8 cellular contexts compared by ENCODE assay signal in the genomic region with DNA sequence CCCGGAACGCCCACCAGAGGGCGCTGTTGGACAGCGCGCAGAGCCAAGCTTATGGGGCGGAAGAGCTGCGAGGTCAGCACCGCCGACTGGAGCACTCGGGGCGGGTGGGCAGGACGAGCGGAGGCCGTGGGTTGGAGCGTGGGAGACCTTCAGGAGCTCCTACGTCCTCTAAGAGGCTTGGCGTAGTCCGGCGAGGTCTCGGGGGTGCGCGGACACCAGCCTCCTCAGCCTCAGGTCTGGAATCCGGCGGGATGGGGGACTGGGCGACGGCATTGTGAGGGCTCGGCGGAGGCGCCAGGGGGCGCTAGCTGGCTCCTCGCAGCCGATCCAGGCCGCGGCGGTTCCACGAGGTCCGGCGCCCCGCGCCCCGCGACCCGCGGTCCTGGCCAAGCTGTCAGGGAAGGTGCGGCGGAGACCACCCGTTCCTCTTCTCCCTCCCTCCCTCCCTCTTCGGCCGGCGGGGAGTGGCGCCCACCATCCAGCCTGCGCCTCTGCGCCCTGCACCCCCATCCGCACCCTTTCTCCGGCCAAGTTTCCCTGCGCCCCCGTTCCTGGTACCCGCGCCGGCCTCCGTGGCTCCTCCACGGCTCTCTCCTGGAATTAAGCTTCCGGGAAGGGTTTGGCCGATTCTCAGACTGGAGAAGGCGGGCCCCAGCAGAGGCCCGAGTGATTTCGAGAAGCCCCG. TPM values are rescaled to one million over a fixed set of nuclear protein-coding genes. Genes with fewer than 3 reads are reported as not detected.
DNase-seq lines count a peak whose midpoint lies in the region; TF ChIP-seq lines count a peak whose summit lies in the region.

No MANE protein-coding gene starts in this region.

- in situ Hi-C loops in SK-MEL-5 (cut with HindIII; ENCODE audit: low pct_unique_long_range_greater_than_20kb, low sequenced_read_pairs) = no loop called here

- peak overlapping the region; percentile 61 to 79 for H3K4me3 Mint-ChIP-seq in H9
- peak overlapping the region; percentile 77 for H3K4me3 Mint-ChIP-seq in activated naive CD4-positive, alpha-beta T cell treated with anti-CD3 and anti-CD28 coated beads for 36 hours

- TF ChIP-seq EP300 in ovary (IDR thresholded peaks at IDR 0.05) = no peak

- H3T11ph ChIP-seq in H9 (ENCODE audit: low read length) = no peak overlapping the region

- no peaks in the 10 kb centered on the region for H4K20me1 ChIP-seq in H9 (ENCODE audit: control insufficient read depth, insufficient read depth, insufficient read length)

- H3K9ac ChIP-seq in H9 (ENCODE audit: extremely low read depth, insufficient read length, low read length) = no peak overlapping the region

- peak overlapping the region; percentile 7 for H3K4me2 ChIP-seq in H9 (ENCODE audit: insufficient read depth, insufficient read length, low read length)

- no peak overlapping the region for H4K5ac ChIP-seq in H9 (ENCODE audit: insufficient read length, low read depth, low read length)

- H3K9me3 Mint-ChIP-seq in H9 = peaks cover 0 to 4% of the 10 kb centered on the region in 2 experiments; a peak in 1 of 5 replicates
- no peaks in the 10 kb centered on the region for H3K9me3 Mint-ChIP-seq in activated naive CD4-positive, alpha-beta T cell treated with anti-CD3 and anti-CD28 coated beads for 36 hours

- H3K36me3 Mint-ChIP-seq in H9 (ENCODE audit: insufficient read depth in 1 of 3, low read depth in 3 of 3) = no peaks in the 10 kb centered on the region
- no peaks in the 10 kb centered on the region for H3K36me3 Mint-ChIP-seq in activated naive CD4-positive, alpha-beta T cell treated with anti-CD3 and anti-CD28 coated beads for 36 hours (ENCODE audit: low read depth)

- no peak overlapping the region for H2BK15ac ChIP-seq in H9 (ENCODE audit: low read depth, low read length)

- no peak overlapping the region for H2BK12ac ChIP-seq in H9 (ENCODE audit: insufficient read length, low read depth, low read length)

- H2BK120ac ChIP-seq in H9 (ENCODE audit: low read depth, low read length, poor library complexity, severe bottlenecking) = no peak overlapping the region

- peaks cover 100% of the 10 kb centered on the region for H3K27me3 Mint-ChIP-seq in H9 (ENCODE audit: low read depth)
- peaks cover 81% of the 10 kb centered on the region for H3K27me3 Mint-ChIP-seq in activated naive CD4-positive, alpha-beta T cell treated with anti-CD3 and anti-CD28 coated beads for 36 hours (ENCODE audit: low read depth)

- no peaks in the 10 kb centered on the region for H3K36me3 ChIP-seq in ovary
- no peaks in the 10 kb centered on the region for H3K36me3 ChIP-seq in thyroid gland

- no peak overlapping the region for H2BK20ac ChIP-seq in H9 (ENCODE audit: low read depth, low read length, poor library complexity, severe bottlenecking)

- no peak overlapping the region for H4K8ac ChIP-seq in H9 (replicated peaks; ENCODE audit: insufficient read length, low read depth, low read length)

- TF ChIP-seq POLR2A in ovary (IDR thresholded peaks at IDR 0.05) (no peak), thyroid gland (IDR thresholded peaks at IDR 0.05) (no peak)

- H2AK5ac ChIP-seq in H9 (ENCODE audit: insufficient read length, low read length) = no peak overlapping the region

- H4K91ac ChIP-seq in H9 (ENCODE audit: insufficient read length, low read depth, low read length) = no peak overlapping the region

- H3K27me3 ChIP-seq in H9 (ENCODE audit: insufficient read depth, low read length) (peaks cover 70% of the 10 kb centered on the region), ovary (no peaks in the 10 kb centered on the region), thyroid gland (peaks cover 23% of the 10 kb centered on the region)

- H3K4me1 Mint-ChIP-seq in H9 = peaks cover 27% of the 10 kb centered on the region in 2 experiments
- H3K4me1 Mint-ChIP-seq in activated naive CD4-positive, alpha-beta T cell treated with anti-CD3 and anti-CD28 coated beads for 36 hours (ENCODE audit: low read depth) = peaks cover 14% of the 10 kb centered on the region

- H2BK5ac ChIP-seq in H9 (ENCODE audit: insufficient read length, low read length) = no peak overlapping the region

- H3K23ac ChIP-seq in H9 (ENCODE audit: insufficient read length, low read depth, low read length) = no peak overlapping the region

- CTCF ChIA-PET in activated naive CD4-positive, alpha-beta T cell treated with anti-CD3 and anti-CD28 coated beads for 36 hours (lab: Charles Lee) = interaction anchor here (0.5 to 5.7 kb wide), 35 partner anchors 10 to 836 kb away, joined by 3 to 78 read pairs (median 7); no protein-coding TSS in a partner anchor

- DNase-seq in GM04503 (ENCODE audit: low read depth) (peak; percentile 15), H9 (peak; percentile 84), M059J (ENCODE audit: low read depth) (peak; percentile 57), SK-MEL-5 (ENCODE audit: low read depth, low spot score) (peak; percentile 72), glomerular visceral epithelial cell (ENCODE audit: extremely low spot score) (peak; percentile 73), ovary (peak; percentile 53 to 86 (median 73)), thyroid gland (peak; percentile 58 to 69)
- peak; percentile 87 for DNase-seq in activated naive CD4-positive, alpha-beta T cell treated with anti-CD3 and anti-CD28 coated beads for 36 hours

- no peak overlapping the region for H2AFZ ChIP-seq in H9 (ENCODE audit: low read length)

- no peak overlapping the region for H3K14ac ChIP-seq in H9 (ENCODE audit: insufficient read depth, low read length)

- H3K79me2 ChIP-seq in H9 (ENCODE audit: insufficient read depth, low read length) = no peaks in the 10 kb centered on the region

- H3K79me1 ChIP-seq in H9 (ENCODE audit: insufficient read depth, low read depth, low read length, poor library complexity, severe bottlenecking) = no peaks in the 10 kb centered on the region

- H3K4me1 ChIP-seq in H9 (ENCODE audit: insufficient read depth, low read length) (no peaks in the 10 kb centered on the region), ovary (ENCODE audit: insufficient read depth) (peaks cover 6% of the 10 kb centered on the region), thyroid gland (peaks cover 7 to 16% of the 10 kb centered on the region in 2 donors)

- no peaks in the 10 kb centered on the region for H3K23me2 ChIP-seq in H9 (ENCODE audit: insufficient read length, low read depth, low read length, poor library complexity, severe bottlenecking)

- WGBS in H9 (ENCODE audit: extremely low coverage, insufficient read length, low lambda C conversion rate) = no CpG with 5 or more reads among the region's 68 CpGs
- WGBS in ovary, 3 donors = 1 to 2% (median 2%) methylated on average over 31 to 68 of the region's 68 CpGs
- WGBS in thyroid gland, 2 donors = 7 to 8% methylated on average over 18 to 28 of the region's 68 CpGs

- H3K27ac Mint-ChIP-seq in H9 = no peak overlapping the region
- no peak overlapping the region for H3K27ac Mint-ChIP-seq in activated naive CD4-positive, alpha-beta T cell treated with anti-CD3 and anti-CD28 coated beads for 36 hours

- no peak overlapping the region for H3K18ac ChIP-seq in H9 (ENCODE audit: insufficient read length, low read depth, low read length)

- H3K9me3 ChIP-seq in H9 (ENCODE audit: control insufficient read depth, low read depth, low read length) (no peaks in the 10 kb centered on the region), ovary (no peaks in the 10 kb centered on the region), thyroid gland (no peaks in the 10 kb centered on the region)

- no peak overlapping the region for H3K27ac ChIP-seq in H9 (ENCODE audit: insufficient read length, low read depth, low read length)
- no peak overlapping the region for H3K27ac ChIP-seq in ovary
- no peak overlapping the region for H3K27ac ChIP-seq in thyroid gland

- H3K56ac ChIP-seq in H9 (ENCODE audit: insufficient read length, low read depth, low read length) = no peak overlapping the region

- peak; percentile 98 for TF ChIP-seq CTCF in H9 (conservative IDR thresholded peaks at IDR 0.05)
- TF ChIP-seq CTCF in ovary (IDR thresholded peaks at IDR 0.05) = peak; percentile 92 to 99 (median 93)
- peak; percentile 92 to 99 (median 96) for TF ChIP-seq CTCF in thyroid gland (IDR thresholded peaks at IDR 0.05)

- peak overlapping the region; percentile 43 for H3K4me3 ChIP-seq in ovary
- H3K4me3 ChIP-seq in thyroid gland (replicated peaks in 1 of 3) = peak overlapping the region in 1 of 3 donors; percentile 37

- H3K4ac ChIP-seq in H9 (ENCODE audit: low read depth, low read length) = no peak overlapping the region

- intact Hi-C loops in activated naive CD4-positive, alpha-beta T cell treated with anti-CD3 and anti-CD28 coated beads for 36 hours (cut with micrococcal nuclease) = loop anchor here (1.0 kb wide), 4 partner anchors 41 to 114 kb away; no protein-coding TSS in a partner anchor
- intact Hi-C loops in ovary (cut with DNase I) = loop anchor here in 2 of 4 donors (2.0 kb wide), 1 partner anchor 72 kb away; no protein-coding TSS in a partner anchor
- intact Hi-C loops in thyroid gland (cut with DNase I) = loop anchor here (2.0 kb wide), 1 partner anchor 68 kb away; no protein-coding TSS in a partner anchor

RNA-seq across cellular contexts. Expression of gene POLG, which starts 24.3 kb away (rescaled TPM):
- total RNA-seq in H9 (2021) (57.7 and 60.3 TPM in 2 replicates), ovary (10 to 100 TPM; 33.0 to 52.0 (median 43.0) TPM), thyroid gland (10 to 100 TPM; 31.2 to 78.8 (median 61.0) TPM)
- total RNA-seq in M059J (2014; rRNA removed; shearing (Covaris generic)) = 24.2 and 41.3 TPM in 2 replicates
- total RNA-seq in SK-MEL-5 (2014; rRNA removed; shearing (Covaris generic)) = 35.7 and 42.2 TPM in 2 replicates
- 34.8 and 43.5 TPM in 2 replicates for polyA plus RNA-seq in SK-MEL-5 (2015; cell fraction: cytosol; rRNA removed)
- polyA plus RNA-seq in SK-MEL-5 (2015; cell fraction: nucleus; rRNA removed) = 263 and 271 TPM in 2 replicates
- total RNA-seq in activated naive CD4-positive, alpha-beta T cell treated with anti-CD3 and anti-CD28 coated beads for 36 hours = 10 to 100 TPM; 93.0 to 96.5 TPM
- polyA plus RNA-seq in ovary = 10 to 100 TPM; 19.8 to 25.0 TPM

Comparison
In these comparisons a context has a peak if more than half of its experiments do, and no peak if none do; other contexts are left out.
1. DNase-seq: peak in every context shown above with its lines; median percentile 87 in activated naive CD4-positive, alpha-beta T cell treated with anti-CD3 and anti-CD28 coated beads for 36 hours; 84 in H9; 73 in glomerular visceral epithelial cell; 73 in ovary; 72 in SK-MEL-5; 64 in thyroid gland; 57 in M059J; 15 in GM04503.